1 cellular context compared by ENCODE assay signal in the genomic region with DNA sequence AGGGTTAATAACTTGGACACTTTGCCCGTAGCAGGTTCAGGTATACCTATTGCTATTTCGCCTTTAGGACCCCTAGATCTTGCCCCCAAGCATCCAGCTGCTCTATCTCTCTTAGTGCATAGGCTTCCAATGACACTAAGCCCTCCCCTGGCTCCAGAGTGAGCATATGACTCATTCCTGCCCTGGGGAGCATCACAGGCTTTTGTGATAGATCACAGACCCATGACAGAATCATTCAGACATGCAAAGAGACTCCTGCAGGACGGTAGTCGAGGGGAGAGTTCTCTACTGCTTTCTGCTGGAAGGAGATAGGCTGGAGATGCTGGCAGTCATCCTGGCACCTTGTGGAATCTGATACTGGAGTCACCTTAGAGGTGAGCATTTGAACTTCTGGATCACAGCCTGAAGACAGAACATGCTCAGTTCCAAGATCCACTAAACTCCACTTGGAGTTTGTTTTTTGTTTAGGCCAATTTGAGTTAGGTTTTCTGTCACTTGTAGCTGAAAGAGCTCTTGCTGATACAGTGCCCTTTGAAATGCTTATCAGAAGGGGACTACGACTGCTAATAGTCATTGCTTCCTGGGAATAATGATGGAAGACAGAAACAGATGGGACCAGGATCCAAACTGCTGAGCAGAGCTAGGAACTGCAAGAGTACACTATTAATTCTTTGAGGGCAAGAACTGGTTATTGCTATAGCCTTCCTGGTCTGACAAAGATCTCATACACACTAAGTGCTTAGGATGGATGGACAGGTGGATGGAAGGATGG.
TF ChIP-seq lines count a peak whose summit lies in the region.

No MANE protein-coding gene starts in this region.

TF ChIP-seq in K562, 482 proteins besides CTCF, POLR2A, EP300 and RAD21 (continued from another document):
- peak; percentile 36; the same call in 1 of the 2 replicates for TF ChIP-seq NCOA1 (IDR thresholded peaks at IDR 0.05; ENCODE audit: low read depth)
- TF ChIP-seq DMBX1 (CRISPR knock-in tag; IDR thresholded peaks at IDR 0.05; ENCODE audit: borderline replicate concordance), result no peak
- peak; percentile 32; the same call in 1 of the 2 replicates for TF ChIP-seq MTA2 (IDR thresholded peaks at IDR 0.05; ENCODE audit: low read depth)
- peak; percentile 26; the same call in 1 of the 2 replicates for TF ChIP-seq NFIC (IDR thresholded peaks at IDR 0.05)
TF ChIP-seq in K562: peak in this region for 28.
